Comparison of ENCODE assay signal across 8 cellular contexts in genomic region chr19:45340232-45340898, GRCh38. TPM values are rescaled to one million over a fixed set of nuclear protein-coding genes. Genes with fewer than 3 reads are reported as not detected.
DNase-seq lines count a peak whose midpoint lies in the region; ATAC-seq and TF ChIP-seq lines count a peak whose summit lies in the region.

TSS of gene KLC3 (plus strand) at chr19:45340750. CDS start at chr19:45345542, 4,792 bp downstream.

- H3K4me3 Mint-ChIP-seq in memory B cell = peak within 1 kb of the TSS; percentile 73

- intact Hi-C loops in body of pancreas (cut with DNase I) (no loop called here), upper lobe of right lung (cut with DNase I) (no loop called here)

- H3K4me3 ChIP-seq in body of pancreas = peak within 1 kb of the TSS in 1 of 2 donors; percentile 22
- peak within 1 kb of the TSS; percentile 37 for H3K4me3 ChIP-seq in upper lobe of right lung

- H3K36me3 ChIP-seq in body of pancreas (replicated peaks in 1 of 2; ENCODE audit: insufficient read depth in 1 of 2, low read depth in 2 of 2) = no peaks in the 10 kb centered on the region
- H3K36me3 ChIP-seq in upper lobe of right lung = no peaks in the 10 kb centered on the region

- no peaks in the 10 kb centered on the region for H3K27me3 ChIP-seq in body of pancreas
- peaks cover 22% of the 10 kb centered on the region for H3K27me3 ChIP-seq in upper lobe of right lung

- no peaks in the 10 kb centered on the region for H3K36me3 Mint-ChIP-seq in memory B cell

- peaks cover 6% of the 10 kb centered on the region for H3K4me1 Mint-ChIP-seq in memory B cell

- TF ChIP-seq CTCF in GM20000 (IDR thresholded peaks at IDR 0.05; ENCODE audit: extremely low read depth, missing control alignments) (no peak), body of pancreas (IDR thresholded peaks at IDR 0.05) (no peak), upper lobe of right lung (IDR thresholded peaks at IDR 0.05) (no peak)

- H3K9me3 Mint-ChIP-seq in memory B cell = no peaks in the 10 kb centered on the region

- no peak within 1 kb of the TSS for H3K27ac Mint-ChIP-seq in memory B cell

- H3K4me1 ChIP-seq in body of pancreas (peaks cover 18% of the 10 kb centered on the region), upper lobe of right lung (no peaks in the 10 kb centered on the region)

- peaks cover 17% of the 10 kb centered on the region for H3K27me3 Mint-ChIP-seq in memory B cell

- no peaks in the 10 kb centered on the region for H3K9me3 ChIP-seq in body of pancreas
- no peaks in the 10 kb centered on the region for H3K9me3 ChIP-seq in upper lobe of right lung

- H3K27ac ChIP-seq in body of pancreas (peak within 1 kb of the TSS in 3 of 4 donors; percentile 2 to 38 (median 29)), upper lobe of right lung (no peak within 1 kb of the TSS)

- WGBS in body of pancreas, 2 donors = 11 to 41% methylated on average over 10 to 38 of the region's 50 CpGs

- ATAC-seq in body of pancreas = peak; percentile 76
- peak; percentile 44 for ATAC-seq in memory B cell (ENCODE audit: low read depth)
- ATAC-seq in upper lobe of right lung = peak; percentile 87
- no peak for ATAC-seq in GM19351 (IDR thresholded peaks at IDR 0.05; ENCODE audit: unreplicated experiment)

- DNase-seq in GM20000 (ENCODE audit: low spot score) (peak; percentile 75), RPMI8226 (peak; percentile 64), body of pancreas (peak; percentile 61 to 80 (median 70)), memory B cell (ENCODE audit: low spot score in 2 of 2) (peak; percentile 22 to 55), upper lobe of right lung (peak; percentile 78), SK-N-DZ (ENCODE audit: low spot score) (no peak), Kasumi-1 (lab: John Stamatoyannopoulos, UW) (no peak)

- TF ChIP-seq POLR2A in body of pancreas (IDR thresholded peaks at IDR 0.05) = peak in 2 of 3 donors; percentile 33 to 38

RNA-seq across cellular contexts. Expression of gene KLC3, which starts in this region (rescaled TPM):
- 10 to 100 TPM in 1 of 2 donors, 1 to 10 TPM in 1; 1.3 to 11.7 TPM for total RNA-seq in body of pancreas
- total RNA-seq in upper lobe of right lung = 1.8 TPM
- 0.39 and 1.3 TPM in 2 replicates for polyA plus RNA-seq in SK-N-DZ (2014; cell fraction: cytosol; rRNA removed)
- polyA plus RNA-seq in SK-N-DZ (2014; cell fraction: nucleus; rRNA removed) = 0.43 and 2.2 TPM in 2 replicates

Comparison
In these comparisons a context has a peak if more than half of its experiments do, and no peak if none do; other contexts are left out.
1. DNase-seq: peak in GM20000 (single experiment), RPMI8226 (single experiment), body of pancreas (4 of 4), memory B cell (2 of 2) and upper lobe of right lung (single experiment); none in SK-N-DZ (single experiment) and Kasumi-1 (0 of 2).